12 cellular contexts compared by ENCODE assay signal in genomic region chr2:174827371-174828369, GRCh38.
DNase-seq lines count a peak whose midpoint lies in the region; ATAC-seq and TF ChIP-seq lines count a peak whose summit lies in the region.
"Had no signal": no experiment of that assay in that cellular context is flagged by ENCODE, and none has a peak within 500 bp of the region (broad histone marks: within the 10 kb centered on the region; RNA-seq: fewer than 3 reads in every experiment).

No MANE protein-coding gene starts in this region.

- H3K4me3 ChIP-seq in HUES48 (ENCODE audit: low read depth, low read length) = no peak overlapping the region
- peak overlapping the region; percentile 20 for H3K4me3 ChIP-seq in smooth muscle cell
- no peak overlapping the region for H3K4me3 ChIP-seq in MM.1S (ENCODE audit: low read length)
- H3K4me3 ChIP-seq: MG63 had no signal

- H3K27ac ChIP-seq in HUES48 (ENCODE audit: low read depth, low read length) (peak overlapping the region; percentile 31), cingulate gyrus (ENCODE audit: low read depth, low read length) (peak overlapping the region; percentile 57), smooth muscle cell (ENCODE audit: low read depth) (peak overlapping the region; percentile 93), MM.1S (ENCODE audit: low read length) (no peak overlapping the region)

- H3F3A ChIP-seq in smooth muscle cell (ENCODE audit: low read depth) (peaks cover 6% of the 10 kb centered on the region), MM.1S (ENCODE audit: insufficient read depth, low read length) (no peaks in the 10 kb centered on the region)

- H3K9ac ChIP-seq in HUES48 (ENCODE audit: low read depth, low read length) (no peak overlapping the region), smooth muscle cell (ENCODE audit: low read depth) (peak overlapping the region; percentile 69), MM.1S (ENCODE audit: low read length) (no peak overlapping the region)

- peak overlapping the region; percentile 78 for H3K4me2 ChIP-seq in smooth muscle cell
- H3K4me2 ChIP-seq in MM.1S (ENCODE audit: low read depth, low read length) = no peak overlapping the region

- no peaks in the 10 kb centered on the region for H3K9me2 ChIP-seq in MM.1S (replicated peaks; ENCODE audit: insufficient read depth, low read length)

- WGBS in smooth muscle cell (ENCODE audit: low lambda C conversion rate) = 20% methylated on average over 9 of the region's 9 CpGs

- TF ChIP-seq CTCF in smooth muscle cell (IDR thresholded peaks at IDR 0.05; ENCODE audit: borderline replicate concordance, insufficient read depth, poor library complexity, severe bottlenecking) (no peak), MM.1S (IDR thresholded peaks at IDR 0.05; ENCODE audit: low read length) (no peak)

- no peaks in the 10 kb centered on the region for H3K27me3 ChIP-seq in HUES48 (ENCODE audit: control insufficient read depth, insufficient read depth, low read length)
- no peaks in the 10 kb centered on the region for H3K27me3 ChIP-seq in smooth muscle cell (ENCODE audit: low read depth)
- no peaks in the 10 kb centered on the region for H3K27me3 ChIP-seq in MM.1S (replicated peaks; ENCODE audit: insufficient read depth, low read length)
- H3K27me3 ChIP-seq: MG63 had no signal

- H3K4me1 ChIP-seq in HUES48 (ENCODE audit: control insufficient read depth, insufficient read depth, low read length) = peaks cover 38% of the 10 kb centered on the region
- H3K4me1 ChIP-seq in smooth muscle cell (ENCODE audit: low read depth) = peaks cover 47% of the 10 kb centered on the region
- H3K4me1 ChIP-seq in MM.1S (ENCODE audit: low read length) = no peaks in the 10 kb centered on the region

- H2AFZ ChIP-seq in smooth muscle cell (ENCODE audit: low read depth) = peak overlapping the region; percentile 89
- no peak overlapping the region for H2AFZ ChIP-seq in MM.1S (ENCODE audit: low read length)

- DNase-seq in islet precursor cell = peak; percentile 96
- no peak for DNase-seq in smooth muscle cell (lab: John Stamatoyannopoulos, UW; ENCODE audit: unreplicated experiment)
- DNase-seq in MM.1S = no peak
- DNase-seq in NCI-H1694 treated with DMSO at 0.1 percent for 48 hours (lab: John Stamatoyannopoulos, UW) = no peak
- DNase-seq: effector CD8-positive, alpha-beta T cell; left colon; MG63; stimulated activated CD4-positive, alpha-beta T cell treated with anti-CD3 and anti-CD28 coated beads, Interleukin-15, amount 100 ng/mL, for 24 hours had no signal

- H3K36me3 ChIP-seq in HUES48 (ENCODE audit: control insufficient read depth, insufficient read depth, low read length) = peaks cover 12% of the 10 kb centered on the region
- no peaks in the 10 kb centered on the region for H3K36me3 ChIP-seq in smooth muscle cell (ENCODE audit: low read depth)
- no peaks in the 10 kb centered on the region for H3K36me3 ChIP-seq in MM.1S (replicated peaks; ENCODE audit: insufficient read depth, low read length)
- H3K36me3 ChIP-seq: MG63 had no signal

- H4K20me1 ChIP-seq in smooth muscle cell (ENCODE audit: low read depth) (no peaks in the 10 kb centered on the region), MM.1S (ENCODE audit: insufficient read depth, low read length) (no peaks in the 10 kb centered on the region)

- H3K9me3 ChIP-seq in HUES48 (ENCODE audit: control insufficient read depth, insufficient read depth, low read length) = no peaks in the 10 kb centered on the region
- no peaks in the 10 kb centered on the region for H3K9me3 ChIP-seq in smooth muscle cell (replicated peaks; ENCODE audit: low read depth)
- no peaks in the 10 kb centered on the region for H3K9me3 ChIP-seq in MM.1S (replicated peaks; ENCODE audit: insufficient read depth, low read length)
- H3K9me3 ChIP-seq: MG63 had no signal

- ATAC-seq in HG03095 (IDR thresholded peaks at IDR 0.05; ENCODE audit: unreplicated experiment) (no peak), GM21381 (IDR thresholded peaks at IDR 0.05; ENCODE audit: unreplicated experiment) (no peak)
- ATAC-seq: left colon had no signal

- H3K79me2 ChIP-seq in smooth muscle cell (ENCODE audit: low read depth) = peaks cover 38% of the 10 kb centered on the region
- H3K79me2 ChIP-seq in MM.1S (ENCODE audit: low read length) = no peaks in the 10 kb centered on the region
